ENCODE assay signal across 10 cellular contexts in genomic region chr5:94850960-94851359, GRCh38.
"Had no signal": no experiment of that assay in that cellular context is flagged by ENCODE, and none has a peak within 500 bp of the region (broad histone marks: within the 10 kb centered on the region; RNA-seq: fewer than 3 reads in every experiment).

No MANE protein-coding gene starts in this region.

- H3K9me3 ChIP-seq: Peyer's patch, SK-N-SH had no signal

- H3K27ac Mint-ChIP-seq: IgD-negative memory B cell, T-cell had no signal

- H3K4me1 ChIP-seq: Peyer's patch had no signal

- H3K27ac ChIP-seq: PC-9, Peyer's patch had no signal

- DNase-seq: NCI-H187; NCI-H2081 treated with DMSO at 0.1 percent for 48 hours; NK-92 treated with Interleukin-12 subunit alpha and Interleukin-12 subunit beta, amount 100 ng/mL, for 24 hours; Peyer's patch; Right ventricle myocardium superior had no signal

- H3K36me3 ChIP-seq: Peyer's patch had no signal

- H3K4me3 ChIP-seq: PC-9, Peyer's patch had no signal

- H3K4me2 ChIP-seq: PC-9, SK-N-SH had no signal

- H3K4me3 Mint-ChIP-seq: IgD-negative memory B cell; T-cell; T-helper 1 cell treated with Interleukin-12 subunit alpha and Interleukin-12 subunit beta and Interleukin-4 antibody, amounts not matched to agents 30 μg/mL and 1 μg/mL, for 36 hours had no signal

- H3K36me3 Mint-ChIP-seq: IgD-negative memory B cell, T-cell had no signal

- H3K27me3 Mint-ChIP-seq: T-cell had no signal

- H3K9me3 Mint-ChIP-seq: IgD-negative memory B cell; T-cell; T-helper 1 cell treated with Interleukin-12 subunit alpha and Interleukin-12 subunit beta and Interleukin-4 antibody, amounts not matched to agents 30 μg/mL and 1 μg/mL, for 36 hours had no signal

- H3K9ac ChIP-seq: SK-N-SH had no signal

- H3K27me3 ChIP-seq: Peyer's patch had no signal

- H2AFZ ChIP-seq: PC-9 had no signal

- H3K9me2 ChIP-seq: SK-N-SH had no signal
